8 cellular contexts compared by ENCODE assay signal in the genomic region with DNA sequence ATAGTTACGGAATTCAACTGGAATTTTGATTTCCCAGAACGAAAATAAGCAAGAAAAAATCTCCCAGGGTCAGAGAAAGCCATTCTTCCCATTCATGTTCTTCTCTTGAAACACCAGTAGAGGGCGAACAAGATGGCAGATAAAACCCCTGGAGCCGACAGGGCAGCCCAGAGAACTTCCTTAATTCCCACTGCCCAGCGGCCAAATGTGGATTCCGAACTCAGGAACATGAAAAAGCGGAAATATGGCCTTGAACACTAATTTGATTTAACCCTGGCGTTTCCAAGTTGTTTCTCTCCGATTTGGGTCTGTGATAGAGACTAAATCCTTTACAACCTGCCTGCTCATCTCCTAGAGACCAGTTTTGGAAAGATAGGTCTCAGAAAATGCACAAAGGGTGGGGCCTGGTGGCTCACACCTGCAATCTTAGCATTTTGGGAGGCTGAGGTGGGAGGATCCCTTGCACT.
DNase-seq lines count a peak whose midpoint lies in the region; ATAC-seq and TF ChIP-seq lines count a peak whose summit lies in the region.

No MANE protein-coding gene starts in this region.

- no peak for TF ChIP-seq POLR2A in HCT116 (IDR thresholded peaks at IDR 0.05; ENCODE audit: borderline replicate concordance, extremely low read depth, insufficient read depth, insufficient read length)

- no peaks in the 10 kb centered on the region for H3K36me3 Mint-ChIP-seq in T-helper 17 cell (ENCODE audit: low read depth)
- H3K36me3 Mint-ChIP-seq in dendritic cell treated with granulocyte-macrophage colony-stimulating factor and Interleukin-4, amounts not matched to agents 40 ng/mL and 50 ng/mL, for 4 days (ENCODE audit: low read depth), result no peaks in the 10 kb centered on the region

- H3K27me3 Mint-ChIP-seq in T-helper 17 cell, result peaks cover 12% of the 10 kb centered on the region
- no peaks in the 10 kb centered on the region for H3K27me3 Mint-ChIP-seq in dendritic cell treated with granulocyte-macrophage colony-stimulating factor and Interleukin-4, amounts not matched to agents 40 ng/mL and 50 ng/mL, for 4 days

- H3K9me3 ChIP-seq in HCT116 (ENCODE audit: control insufficient read depth in 1 of 2, insufficient read depth in 1 of 2, low read depth in 1 of 2, low read length in 2 of 2) (no peaks in the 10 kb centered on the region), T-helper 17 cell (ENCODE audit: control insufficient read depth, low read length, poor library complexity, severe bottlenecking) (no peaks in the 10 kb centered on the region), subcutaneous abdominal adipose tissue (ENCODE audit: control insufficient read depth in 5 of 5, low read length in 5 of 5) (peaks cover 0 to 2% (median 0%) of the 10 kb centered on the region in 5 donors)

- peak overlapping the region in 1 of 2 experiments; percentile 34; a peak in 2 of 4 replicates for H3K4me3 ChIP-seq in HCT116 (replicated peaks in 1 of 2; ENCODE audit: low read depth in 1 of 2, low read length in 2 of 2)
- H3K4me3 ChIP-seq in subcutaneous abdominal adipose tissue (ENCODE audit: low read depth in 1 of 5, low read length in 5 of 5), result peak overlapping the region in 3 of 5 donors; percentile 22 to 50 (median 22)

- no peaks in the 10 kb centered on the region for H3K79me2 ChIP-seq in HCT116 (ENCODE audit: insufficient read depth, low read length)

- H3K4me1 ChIP-seq in HCT116 (ENCODE audit: control insufficient read depth in 1 of 2, insufficient read depth in 2 of 2, low read length in 2 of 2), result peaks cover 0 to 7% of the 10 kb centered on the region in 2 experiments; a peak in 2 of 4 replicates
- peaks cover 3 to 7% (median 3%) of the 10 kb centered on the region in 5 donors for H3K4me1 ChIP-seq in subcutaneous abdominal adipose tissue (ENCODE audit: control insufficient read depth in 5 of 5, insufficient read depth in 5 of 5, low read length in 5 of 5)

- peak overlapping the region; percentile 49 for H3K4me3 Mint-ChIP-seq in T-helper 17 cell
- H3K4me3 Mint-ChIP-seq in dendritic cell treated with granulocyte-macrophage colony-stimulating factor and Interleukin-4, amounts not matched to agents 40 ng/mL and 50 ng/mL, for 4 days, result peak overlapping the region; percentile 9

- intact Hi-C loops in HCT116 (cut with micrococcal nuclease), result loop anchor here (2.0 to 5.0 kb wide), 3 partner anchors 101 to 870 kb away; partner anchors contain the start of gene WAC
- intact Hi-C loops in dendritic cell treated with granulocyte-macrophage colony-stimulating factor and Interleukin-4, amounts not matched to agents 40 ng/mL and 50 ng/mL, for 4 days (cut with micrococcal nuclease), result loop anchor here (2.0 to 5.0 kb wide), 4 partner anchors 45 to 155 kb away; partner anchors contain the start of gene WAC

- peak; percentile 93 for ATAC-seq in HCT116
- peak; percentile 67 for ATAC-seq in T-helper 17 cell
- ATAC-seq in left lobe of liver, result peak; percentile 99
- ATAC-seq in GM21825 (IDR thresholded peaks at IDR 0.05; ENCODE audit: unreplicated experiment), result no peak

- POLR2A ChIA-PET in HCT116 (lab: Charles Lee), result no interaction called here

- no peaks in the 10 kb centered on the region for H3K9me2 ChIP-seq in HCT116 (ENCODE audit: insufficient read depth)

- peak; percentile 67 to 83 (median 81) for TF ChIP-seq CTCF in HCT116 (IDR thresholded peaks at IDR 0.05 in 2 of 3, conservative IDR thresholded peaks at IDR 0.05 in 1 of 3; ENCODE audit: borderline replicate concordance in 1 of 3, insufficient read depth in 1 of 3, low read depth in 2 of 3, low read length in 2 of 3)

- H3K36me3 ChIP-seq in HCT116 (ENCODE audit: control insufficient read depth in 1 of 2, insufficient read depth in 2 of 2, low read length in 2 of 2) (no peaks in the 10 kb centered on the region), subcutaneous abdominal adipose tissue (ENCODE audit: control insufficient read depth in 5 of 5, insufficient read depth in 5 of 5, low read length in 5 of 5) (no peaks in the 10 kb centered on the region)

- CTCF ChIA-PET in HCT116 (lab: Charles Lee), result no interaction called here

- H3K27ac Mint-ChIP-seq in T-helper 17 cell, result no peak overlapping the region
- peak overlapping the region; percentile 39 for H3K27ac Mint-ChIP-seq in dendritic cell treated with granulocyte-macrophage colony-stimulating factor and Interleukin-4, amounts not matched to agents 40 ng/mL and 50 ng/mL, for 4 days

- TF ChIP-seq RAD21 in HCT116 (IDR thresholded peaks at IDR 0.05; ENCODE audit: low read depth), result peak; percentile 80

- RAD21 ChIA-PET in HCT116 (lab: Charles Lee; ENCODE audit: low non-redundant PET in 1 of 2, low total read pairs in 2 of 2, uncharacterized antibody in 2 of 2, unreplicated experiment in 2 of 2), result no interaction called here

- H3K4me1 Mint-ChIP-seq in T-helper 17 cell, result peaks cover 6% of the 10 kb centered on the region
- peaks cover 28% of the 10 kb centered on the region for H3K4me1 Mint-ChIP-seq in dendritic cell treated with granulocyte-macrophage colony-stimulating factor and Interleukin-4, amounts not matched to agents 40 ng/mL and 50 ng/mL, for 4 days (ENCODE audit: low read depth)

- no TSS peak for BruUV-seq in HCT116 (replicated peaks; lab: Mats Ljungman, UMichigan)

- DNase-seq in ELF-1 (ENCODE audit: low read depth, low spot score), result peak; percentile 64
- DNase-seq in HCT116 (ENCODE audit: low read depth, low spot score), result peak; percentile 70
- DNase-seq in NCI-H1694 (lab: John Stamatoyannopoulos, UW), result peak; percentile 4
- no peak for DNase-seq in T-helper 17 cell
- DNase-seq in left lobe of liver (ENCODE audit: low spot score), result peak; percentile 58

- no peak overlapping the region for H3K27ac ChIP-seq in HCT116 (ENCODE audit: low read depth, low read length)
- no peak overlapping the region for H3K27ac ChIP-seq in subcutaneous abdominal adipose tissue (ENCODE audit: low read depth, low read length)

- no peaks in the 10 kb centered on the region for H3K27me3 ChIP-seq in HCT116 (ENCODE audit: insufficient read depth, low read length)
- H3K27me3 ChIP-seq in subcutaneous abdominal adipose tissue (ENCODE audit: control insufficient read depth in 5 of 5, insufficient read depth in 4 of 5, low read length in 5 of 5), result peaks cover 0 to 4% (median 0%) of the 10 kb centered on the region in 5 donors

- H4K20me1 ChIP-seq in HCT116 (ENCODE audit: insufficient read depth), result no peaks in the 10 kb centered on the region

- no peaks in the 10 kb centered on the region for H3K9me3 Mint-ChIP-seq in dendritic cell treated with granulocyte-macrophage colony-stimulating factor and Interleukin-4, amounts not matched to agents 40 ng/mL and 50 ng/mL, for 4 days

- H3K4me2 ChIP-seq in HCT116 (ENCODE audit: low read length), result peak overlapping the region; percentile 69

- H2AFZ ChIP-seq in HCT116 (ENCODE audit: low read depth, low read length, poor library complexity, severe bottlenecking), result peak overlapping the region; percentile 89

- H3K9ac ChIP-seq in HCT116 (ENCODE audit: low read length) (no peak overlapping the region), subcutaneous abdominal adipose tissue (ENCODE audit: low read length in 5 of 5) (no peak overlapping the region)

TF ChIP-seq in HCT116, 20 proteins besides CTCF, POLR2A, EP300 and RAD21:
- TF ChIP-seq EGR1 (IDR thresholded peaks at IDR 0.05; ENCODE audit: low read depth), result no peak
- no peak for TF ChIP-seq SIN3A (IDR thresholded peaks at IDR 0.05; ENCODE audit: low read depth)
- peak; percentile 75 for TF ChIP-seq YY1 (IDR thresholded peaks at IDR 0.05; ENCODE audit: extremely low read depth, insufficient replicate concordance, low read depth, low read length)
- peak; percentile 21 for TF ChIP-seq TCF7L2 (IDR thresholded peaks at IDR 0.05; ENCODE audit: borderline replicate concordance, extremely low read depth, insufficient read depth, insufficient read length)
- TF ChIP-seq ATF3 (IDR thresholded peaks at IDR 0.05), result no peak

Comparison
In these comparisons a context has a peak if more than half of its experiments do, and no peak if none do; other contexts are left out.
1. DNase-seq: peak in ELF-1 (single experiment), HCT116 (single experiment), NCI-H1694 (single experiment) and left lobe of liver (single experiment); none in T-helper 17 cell (0 of 3).